ENCODE assay signal across 21 cellular contexts in genomic region chr2:20997953-20998722, GRCh38. TPM values are rescaled to one million over a fixed set of nuclear protein-coding genes. Genes with fewer than 3 reads are reported as not detected.
A peak's percentile ranks its signal among the peaks of the same experiment; 100 is the strongest.
DNase-seq lines count a peak whose midpoint lies in the region; ATAC-seq and TF ChIP-seq lines count a peak whose summit lies in the region.
"Had no signal": no experiment of that assay in that cellular context is flagged by ENCODE, and none has a peak within 500 bp of the region (broad histone marks: within the 10 kb centered on the region; RNA-seq: fewer than 3 reads in every experiment).

No MANE protein-coding gene starts in this region.

- CTCF ChIA-PET in WTC11 (lab: Charles Lee), result no interaction called here

- H3K36me3 Mint-ChIP-seq in endodermal cell (ENCODE audit: low read depth), result no peaks in the 10 kb centered on the region
- H3K36me3 Mint-ChIP-seq in WTC11, result no peaks in the 10 kb centered on the region
- H3K36me3 Mint-ChIP-seq: CD4-positive, alpha-beta memory T cell had no signal

- H3K4me1 ChIP-seq in endodermal cell (ENCODE audit: control insufficient read depth, insufficient read depth, low read length) (no peaks in the 10 kb centered on the region), liver (ENCODE audit: control insufficient read depth in 4 of 4, insufficient read depth in 4 of 4, low read length in 3 of 4) (no peaks in the 10 kb centered on the region)
- H3K4me1 ChIP-seq: HAP-1 had no signal

- H3K27me3 Mint-ChIP-seq in endodermal cell (ENCODE audit: insufficient read depth) (no peaks in the 10 kb centered on the region), WTC11 (ENCODE audit: low read depth) (no peaks in the 10 kb centered on the region)

- in situ Hi-C loops in KBM-7 (cut with MboI; ENCODE audit: low pct_unique_long_range_greater_than_20kb, low sequenced_read_pairs), result no loop called here

- H3K4me3 Mint-ChIP-seq in endodermal cell (no peak overlapping the region), WTC11 (no peak overlapping the region)
- H3K4me3 Mint-ChIP-seq: CD4-positive, alpha-beta memory T cell; HFFc6 had no signal

- TF ChIP-seq RAD21 in liver (IDR thresholded peaks at IDR 0.05), result peak in 1 of 2 donors; percentile 2

- TF ChIP-seq CTCF in endodermal cell (conservative IDR thresholded peaks at IDR 0.05), result no peak
- TF ChIP-seq CTCF in liver (IDR thresholded peaks at IDR 0.05; ENCODE audit: low read depth, low read length, missing input control), result no peak
- no peak for TF ChIP-seq CTCF in WTC11 (IDR thresholded peaks at IDR 0.05)

- H3K9ac ChIP-seq in endodermal cell (ENCODE audit: extremely low read depth, low read length, poor library complexity, severe bottlenecking) (no peak overlapping the region), liver (ENCODE audit: low read depth in 1 of 2, low read length in 2 of 2) (no peak overlapping the region)

- H3K4me3 ChIP-seq in endodermal cell (ENCODE audit: low read length) (no peak overlapping the region), liver (ENCODE audit: low read depth in 1 of 3, low read length in 3 of 3) (no peak overlapping the region)
- H3K4me3 ChIP-seq: HAP-1 had no signal

- ATAC-seq in HG02623 (IDR thresholded peaks at IDR 0.05; ENCODE audit: unreplicated experiment) (no peak), WTC11 (no peak)

- H3K27ac ChIP-seq in endodermal cell (ENCODE audit: low read depth, low read length) (no peak overlapping the region), liver (ENCODE audit: low read depth in 1 of 2, low read length in 2 of 2) (no peak overlapping the region)

- H3K9me3 ChIP-seq in endodermal cell (ENCODE audit: control insufficient read depth, low read length), result no peaks in the 10 kb centered on the region
- no peaks in the 10 kb centered on the region for H3K9me3 ChIP-seq in liver (ENCODE audit: control insufficient read depth in 4 of 4, low read length in 3 of 4)
- H3K9me3 ChIP-seq: HAP-1 had no signal

- H3K27ac Mint-ChIP-seq in endodermal cell (no peak overlapping the region), WTC11 (no peak overlapping the region)
- H3K27ac Mint-ChIP-seq: CD4-positive, alpha-beta memory T cell; HFFc6 had no signal

- H3K4me1 Mint-ChIP-seq in endodermal cell (no peaks in the 10 kb centered on the region), WTC11 (no peaks in the 10 kb centered on the region)
- H3K4me1 Mint-ChIP-seq: CD4-positive, alpha-beta memory T cell had no signal

- H3K9me3 Mint-ChIP-seq in endodermal cell (no peaks in the 10 kb centered on the region), WTC11 (peaks cover 5% of the 10 kb centered on the region)
- H3K9me3 Mint-ChIP-seq: CD4-positive, alpha-beta memory T cell had no signal

- POLR2A ChIA-PET in WTC11 (lab: Charles Lee), result no interaction called here

- no peaks in the 10 kb centered on the region for H3K27me3 ChIP-seq in endodermal cell (ENCODE audit: control insufficient read depth, insufficient read depth, low read length, poor library complexity, severe bottlenecking)
- H3K27me3 ChIP-seq in liver (ENCODE audit: control insufficient read depth in 4 of 4, insufficient read depth in 4 of 4, low read length in 3 of 4), result no peaks in the 10 kb centered on the region

- peak; percentile 20 for DNase-seq in KBM-7
- peak; percentile 7 for DNase-seq in MV-4-11 (lab: John Stamatoyannopoulos, UW)
- DNase-seq in endodermal cell, result peak; percentile 4
- no peak for DNase-seq in NCI-H1694 treated with DMSO at 0.1 percent for 48 hours (lab: John Stamatoyannopoulos, UW)
- no peak for DNase-seq in WTC11 (ENCODE audit: low spot score)
- DNase-seq: C1 segment of cervical spinal cord; Calu3; CD4-positive, alpha-beta memory T cell; COR-L47; DMS53; DMS79 treated with DMSO at 0.1 percent for 48 hours; GF-D8; GOT3; HFFc6 had no signal

- H3K36me3 ChIP-seq in endodermal cell (ENCODE audit: control insufficient read depth, insufficient read depth, low read length), result no peaks in the 10 kb centered on the region
- peaks cover 4 to 17% (median 15%) of the 10 kb centered on the region in 4 donors for H3K36me3 ChIP-seq in liver (ENCODE audit: control insufficient read depth in 4 of 4, insufficient read depth in 3 of 4, low read depth in 1 of 4, low read length in 3 of 4)
- H3K36me3 ChIP-seq: HAP-1 had no signal

- 85 to 90% methylated on average over 4 to 6 of the region's 7 CpGs for WGBS in endodermal cell (ENCODE audit: insufficient coverage in 1 of 2, insufficient read length in 1 of 2), 2 experiments
- WGBS in liver, result 36% methylated on average over 7 of the region's 7 CpGs

TF ChIP-seq in liver, 16 proteins besides CTCF, POLR2A, EP300 and RAD21 (continues in another document):
- peak in 1 of 2 donors; percentile 44 for TF ChIP-seq EGR1 (IDR thresholded peaks at IDR 0.05; ENCODE audit: low read depth in 2 of 2)
- TF ChIP-seq ZBTB33 (IDR thresholded peaks at IDR 0.05), result peak; percentile 96
- TF ChIP-seq FOXA2 (IDR thresholded peaks at IDR 0.05), result no peak
- no peak for TF ChIP-seq GABPA (IDR thresholded peaks at IDR 0.05 in 1 of 2, conservative IDR thresholded peaks at IDR 0.05 in 1 of 2)
- TF ChIP-seq SP1 (IDR thresholded peaks at IDR 0.05), result no peak
- TF ChIP-seq YY1 (IDR thresholded peaks at IDR 0.05), result peak; percentile 29
- no peak for TF ChIP-seq HNF4A (conservative IDR thresholded peaks at IDR 0.05)
- TF ChIP-seq MAX (IDR thresholded peaks at IDR 0.05), result no peak
- TF ChIP-seq FOXA1 (IDR thresholded peaks at IDR 0.05), result no peak
- no peak for TF ChIP-seq ATF3 (IDR thresholded peaks at IDR 0.05)

TF ChIP-seq in WTC11, 78 proteins besides CTCF, POLR2A, EP300 and RAD21 (continues in another document):
- TF ChIP-seq FOXK1 (CRISPR knock-in tag; IDR thresholded peaks at IDR 0.05) (no peak), USF1 (CRISPR knock-in tag; IDR thresholded peaks at IDR 0.05) (no peak), STAT6 (CRISPR knock-in tag; conservative IDR thresholded peaks at IDR 0.05; ENCODE audit: low read depth) (no peak), RORB (CRISPR knock-in tag; IDR thresholded peaks at IDR 0.05) (no peak), ZNF532 (CRISPR knock-in tag; IDR thresholded peaks at IDR 0.05; ENCODE audit: borderline replicate concordance) (no peak)

RNA-seq across cellular contexts. Expression of gene APOB, which starts 45.7 kb away (rescaled TPM):
- total RNA-seq in endodermal cell, result 10 to 100 TPM in 1 of 2 donors, 1 to 10 TPM in 1; 7.5 to 14.1 TPM
- 1.5 TPM for polyA plus RNA-seq in endodermal cell (2013, experiment 1 of 2)
- 1.2 TPM for polyA plus RNA-seq in endodermal cell (2013, experiment 2 of 2)
- 1,000 to 10,000 TPM; 2,357 to 2,949 TPM for total RNA-seq in liver
- polyA plus RNA-seq in liver, result 100 to 1,000 TPM; 431 to 570 TPM
- total RNA-seq in WTC11 (2021), result 1.4 to 1.6 TPM (median 1.5 TPM) in 3 replicates
- total RNA-seq: A172; A673; CD4-positive, alpha-beta memory T cell; Daoy; G401; HFFc6 had no signal
- polyA plus RNA-seq: CD4-positive, alpha-beta memory T cell had no signal

Comparison
In these comparisons a context has a peak if more than half of its experiments do, and no peak if none do; other contexts are left out.
1. DNase-seq: peak in KBM-7 (single experiment), MV-4-11 (single experiment) and endodermal cell (single experiment); none in NCI-H1694 treated with DMSO at 0.1 percent for 48 hours (single experiment) and WTC11 (single experiment).
2. RNA of gene APOB, which starts 45.7 kb away (total RNA-seq): 2,357 to 2,949 TPM in liver; 7.5 to 14.1 TPM in endodermal cell and 1.4 to 1.6 TPM in WTC11; every median in the first group is over 100 times any median in the second.